33 cellular contexts compared by ENCODE assay signal in the genomic region with DNA sequence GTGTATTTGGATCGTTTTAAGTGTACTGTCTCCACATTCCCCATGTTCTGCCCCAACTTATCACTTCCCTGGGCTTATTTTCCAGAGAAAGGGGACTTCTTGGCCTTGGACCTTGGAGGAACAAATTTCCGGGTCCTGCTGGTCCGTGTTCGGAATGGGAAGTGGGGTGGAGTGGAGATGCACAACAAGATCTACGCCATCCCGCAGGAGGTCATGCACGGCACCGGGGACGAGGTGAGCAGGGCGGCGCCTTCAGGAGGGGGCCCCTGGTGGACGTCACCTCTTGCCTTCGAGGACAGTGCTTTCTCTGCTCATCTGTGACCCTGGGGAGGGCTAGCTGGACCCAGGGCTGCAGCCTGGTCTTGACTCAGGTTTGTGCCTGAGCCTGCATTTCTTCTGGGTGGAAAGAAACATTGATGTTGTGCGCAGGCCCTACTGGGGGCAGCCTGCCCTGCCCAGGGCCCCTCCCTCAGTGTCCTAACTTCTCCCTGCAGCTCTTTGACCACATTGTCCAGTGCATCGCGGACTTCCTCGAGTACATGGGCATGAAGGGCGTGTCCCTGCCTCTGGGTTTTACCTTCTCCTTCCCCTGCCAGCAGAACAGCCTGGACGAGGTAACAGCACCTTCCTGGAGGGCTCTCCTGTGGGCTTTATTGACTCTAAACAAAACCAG.
"Had no signal": no experiment of that assay in that cellular context is flagged by ENCODE, and none has a peak within 500 bp of the region (broad histone marks: within the 10 kb centered on the region; RNA-seq: fewer than 3 reads in every experiment).

No MANE protein-coding gene starts in this region.

- H3K4me3 Mint-ChIP-seq: activated B cell treated with CpG ODN at 0.5 μM for 24 hours; activated CD4-positive, alpha-beta memory T cell treated with anti-CD3 and anti-CD28 coated beads, Interleukin-2, amount 10 ng/mL, durations not matched to agents 7 days and 5 days; activated naive CD8-positive, alpha-beta T cell; activated naive CD8-positive, alpha-beta T cell treated with anti-CD3 and anti-CD28 coated beads, Interleukin-2, amount 50 U/mL, for 24 hours; activated T-cell treated with anti-CD3 and anti-CD28 coated beads, Interleukin-2, amount 50 U/mL, for 24 hours; T-helper 1 cell treated with Interleukin-12 subunit alpha and Interleukin-12 subunit beta and Interleukin-4 antibody, amounts not matched to agents 30 μg/mL and 1 μg/mL, for 36 hours had no signal

- ATAC-seq: activated naive CD8-positive, alpha-beta T cell treated with anti-CD3 and anti-CD28 coated beads, Interleukin-2, amount 50 U/mL, for 24 hours; Panc1 had no signal

- H3K9me2 ChIP-seq: SK-N-SH had no signal

- H3K9me3 Mint-ChIP-seq: activated B cell treated with CpG ODN at 0.5 μM for 24 hours; activated CD4-positive, alpha-beta memory T cell treated with anti-CD3 and anti-CD28 coated beads, Interleukin-2, amount 10 ng/mL, durations not matched to agents 7 days and 5 days; activated naive CD8-positive, alpha-beta T cell treated with anti-CD3 and anti-CD28 coated beads, Interleukin-2, amount 50 U/mL, for 24 hours; activated T-cell treated with anti-CD3 and anti-CD28 coated beads, Interleukin-2, amount 50 U/mL, for 24 hours; activated T-helper 2 cell treated with anti-CD3 and anti-CD28 coated beads, Interferon-gamma antibody, Interleukin-2, Interleukin-4, amounts not matched to agents 10 μg/mL and 5 μg/mL and 100 μg/mL, durations not matched to agents 14 hours and 24 hours and 36 hours; T-helper 1 cell treated with Interleukin-12 subunit alpha and Interleukin-12 subunit beta and Interleukin-4 antibody, amounts not matched to agents 30 μg/mL and 1 μg/mL, for 36 hours had no signal

- H3K27me3 Mint-ChIP-seq: activated B cell treated with CpG ODN at 0.5 μM for 24 hours; activated CD4-positive, alpha-beta memory T cell treated with anti-CD3 and anti-CD28 coated beads, Interleukin-2, amount 10 ng/mL, durations not matched to agents 7 days and 5 days; activated naive CD8-positive, alpha-beta T cell; activated naive CD8-positive, alpha-beta T cell treated with anti-CD3 and anti-CD28 coated beads, Interleukin-2, amount 50 U/mL, for 24 hours; activated T-cell treated with anti-CD3 and anti-CD28 coated beads, Interleukin-2, amount 50 U/mL, for 24 hours had no signal

- H3K9me3 ChIP-seq: MG63, SJSA1, SK-N-SH had no signal

- H3K27me3 ChIP-seq: brain microvascular endothelial cell, MG63, SJSA1 had no signal

- H3K4me1 Mint-ChIP-seq: activated B cell treated with CpG ODN at 0.5 μM for 24 hours; activated CD4-positive, alpha-beta memory T cell treated with anti-CD3 and anti-CD28 coated beads, Interleukin-2, amount 10 ng/mL, durations not matched to agents 7 days and 5 days; activated naive CD8-positive, alpha-beta T cell treated with anti-CD3 and anti-CD28 coated beads, Interleukin-2, amount 50 U/mL, for 24 hours had no signal

- DNase-seq: activated B cell treated with CpG ODN at 0.5 μM for 24 hours; activated CD4-positive, alpha-beta memory T cell treated with anti-CD3 and anti-CD28 coated beads, Interleukin-2, amount 10 ng/mL, durations not matched to agents 7 days and 5 days; activated CD4-positive, alpha-beta T cell treated with anti-CD3 and anti-CD28 coated beads for 4 hours; activated CD4-positive, alpha-beta T cell treated with anti-CD3 and anti-CD28 coated beads, Interleukin-2, amount 50 U/mL, for 1 hour; activated CD4-positive, CD25-positive, alpha-beta regulatory T cell treated with anti-CD3 and anti-CD28 coated beads, Interleukin-2, amount 50 U/mL, for 72 hours; activated CD8-positive, alpha-beta memory T cell treated with anti-CD3 and anti-CD28 coated beads for 24 hours; activated gamma-delta T cell; activated naive CD4-positive, alpha-beta T cell treated with Interleukin-2 at 50 U/mL for 16 hours; activated naive CD8-positive, alpha-beta T cell treated with anti-CD3 and anti-CD28 coated beads, Interleukin-2, amount 50 U/mL, for 24 hours; activated T-cell treated with anti-CD3 and anti-CD28 coated beads, Interleukin-2, amount 50 U/mL, for 24 hours; anterior cingulate cortex; brain microvascular endothelial cell; central memory CD4-positive, alpha-beta T cell; Kasumi-1; KG1; MG63; NCI-H1048; NCI-H1105 treated with DMSO at 0.1 percent for 48 hours; NCI-H1436; NCI-H1694; NCI-H1930; NCI-H2081 treated with DMSO at 0.1 percent for 48 hours; NCI-H226; NCI-H446 treated with DMSO at 0.1 percent for 48 hours; NCI-H524; SHP77 treated with DMSO at 0.1 percent for 48 hours had no signal

- H3K27ac ChIP-seq: brain microvascular endothelial cell, SJSA1, VCaP had no signal

- H3K4me2 ChIP-seq: SK-N-SH had no signal

- H3K27ac Mint-ChIP-seq: activated B cell treated with CpG ODN at 0.5 μM for 24 hours; activated CD4-positive, alpha-beta memory T cell treated with anti-CD3 and anti-CD28 coated beads, Interleukin-2, amount 10 ng/mL, durations not matched to agents 7 days and 5 days; activated naive CD8-positive, alpha-beta T cell; activated naive CD8-positive, alpha-beta T cell treated with anti-CD3 and anti-CD28 coated beads, Interleukin-2, amount 50 U/mL, for 24 hours; activated T-cell treated with anti-CD3 and anti-CD28 coated beads, Interleukin-2, amount 50 U/mL, for 24 hours; activated T-helper 2 cell treated with anti-CD3 and anti-CD28 coated beads, Interferon-gamma antibody, Interleukin-2, Interleukin-4, amounts not matched to agents 10 μg/mL and 5 μg/mL and 100 μg/mL, durations not matched to agents 14 hours and 24 hours and 36 hours; T-helper 1 cell treated with Interleukin-12 subunit alpha and Interleukin-12 subunit beta and Interleukin-4 antibody, amounts not matched to agents 30 μg/mL and 1 μg/mL, for 36 hours had no signal

- H3K4me3 ChIP-seq: MG63, SJSA1 had no signal

- H3K9ac ChIP-seq: SK-N-SH had no signal
